In genomic region chr2:176140520-176141317, GRCh38 we compare ENCODE assay signal across 8 cellular contexts. TPM values are rescaled to one million over a fixed set of nuclear protein-coding genes. Genes with fewer than 3 reads are reported as not detected.
DNase-seq lines count a peak whose midpoint lies in the region; ATAC-seq and TF ChIP-seq lines count a peak whose summit lies in the region.

No MANE protein-coding gene starts in this region.

- peak; percentile 58 for TF ChIP-seq CTCF in fibroblast of mammary gland (conservative IDR thresholded peaks at IDR 0.05; ENCODE audit: control insufficient read depth, insufficient read depth, low read depth, low read length)

- DNase-seq in CD1c-positive myeloid dendritic cell (ENCODE audit: extremely low spot score) = peak; percentile 70
- DNase-seq in NOMO-1 treated with dmso at 0.1 percent for 144 hours (lab: John Stamatoyannopoulos, UW; ENCODE audit: unreplicated experiment) = peak; percentile 29
- peak; percentile 72 for DNase-seq in activated T-cell treated with anti-CD3 and anti-CD28 coated beads for 48 hours (ENCODE audit: low read depth)
- peak; percentile 76 for DNase-seq in fibroblast of mammary gland (ENCODE audit: low read depth)
- DNase-seq in naive thymus-derived CD8-positive, alpha-beta T cell = peak; percentile 52 to 84 (median 77)
- DNase-seq in stimulated activated naive CD8-positive, alpha-beta T cell treated with anti-CD3 and anti-CD28 coated beads, Interleukin-15, amount 100 ng/mL, for 72 hours = peak; percentile 82 to 83

- H3K4me1 Mint-ChIP-seq in naive thymus-derived CD8-positive, alpha-beta T cell = peaks cover 8 to 32% (median 27%) of the 10 kb centered on the region in 4 donors
- peaks cover 25% of the 10 kb centered on the region for H3K4me1 Mint-ChIP-seq in stimulated activated naive CD8-positive, alpha-beta T cell treated with anti-CD3 and anti-CD28 coated beads, Interleukin-15, amount 100 ng/mL, for 72 hours

- POLR2A ChIA-PET in naive thymus-derived CD8-positive, alpha-beta T cell (lab: Charles Lee) = no interaction called here

- H3K27me3 Mint-ChIP-seq in naive thymus-derived CD8-positive, alpha-beta T cell = peaks cover 61 to 97% (median 82%) of the 10 kb centered on the region in 5 donors
- H3K27me3 Mint-ChIP-seq in stimulated activated naive CD8-positive, alpha-beta T cell treated with anti-CD3 and anti-CD28 coated beads, Interleukin-15, amount 100 ng/mL, for 72 hours = peaks cover 100% of the 10 kb centered on the region

- H3K4me3 ChIP-seq in fibroblast of mammary gland (ENCODE audit: control insufficient read depth, low read depth, low read length) = peak overlapping the region; percentile 60

- ATAC-seq in GM19035 (IDR thresholded peaks at IDR 0.05; ENCODE audit: unreplicated experiment) (peak; percentile 90), HG03175 (IDR thresholded peaks at IDR 0.05; ENCODE audit: unreplicated experiment) (peak; percentile 89)
- peak; percentile 89 to 92 for ATAC-seq in naive thymus-derived CD8-positive, alpha-beta T cell
- peak; percentile 90 for ATAC-seq in stimulated activated naive CD8-positive, alpha-beta T cell treated with anti-CD3 and anti-CD28 coated beads, Interleukin-15, amount 100 ng/mL, for 72 hours

- H3K9me3 Mint-ChIP-seq in naive thymus-derived CD8-positive, alpha-beta T cell = peaks cover 0 to 32% (median 8%) of the 10 kb centered on the region in 9 donors
- H3K9me3 Mint-ChIP-seq in stimulated activated naive CD8-positive, alpha-beta T cell treated with anti-CD3 and anti-CD28 coated beads, Interleukin-15, amount 100 ng/mL, for 72 hours = peaks cover 0 to 6% of the 10 kb centered on the region in 2 donors

- H3K27ac Mint-ChIP-seq in naive thymus-derived CD8-positive, alpha-beta T cell = peak overlapping the region in 1 of 10 donors; percentile 65
- H3K27ac Mint-ChIP-seq in stimulated activated naive CD8-positive, alpha-beta T cell treated with anti-CD3 and anti-CD28 coated beads, Interleukin-15, amount 100 ng/mL, for 72 hours = no peak overlapping the region

- peaks cover 2 to 13% (median 12%) of the 10 kb centered on the region in 3 donors for H3K36me3 Mint-ChIP-seq in naive thymus-derived CD8-positive, alpha-beta T cell

- peak overlapping the region in 9 of 10 donors; percentile 23 to 73 (median 59) for H3K4me3 Mint-ChIP-seq in naive thymus-derived CD8-positive, alpha-beta T cell
- H3K4me3 Mint-ChIP-seq in stimulated activated naive CD8-positive, alpha-beta T cell treated with anti-CD3 and anti-CD28 coated beads, Interleukin-15, amount 100 ng/mL, for 72 hours = peak overlapping the region; percentile 64 to 67

RNA-seq across cellular contexts. Expression of gene HOXD4, which starts 10.6 kb away (rescaled TPM):
- not detected for total RNA-seq in naive thymus-derived CD8-positive, alpha-beta T cell
- polyA plus RNA-seq in naive thymus-derived CD8-positive, alpha-beta T cell = not detected

RNA-seq across cellular contexts. Expression of gene HOXD8, which starts 11.2 kb away (rescaled TPM):
- total RNA-seq in naive thymus-derived CD8-positive, alpha-beta T cell = not detected
- not detected for polyA plus RNA-seq in naive thymus-derived CD8-positive, alpha-beta T cell

RNA-seq across cellular contexts. Expression of gene HOXD3, which starts 16.4 kb away (rescaled TPM):
- total RNA-seq in naive thymus-derived CD8-positive, alpha-beta T cell = not detected
- not detected for polyA plus RNA-seq in naive thymus-derived CD8-positive, alpha-beta T cell

RNA-seq across cellular contexts. Expression of gene HOXD9, which starts 18.2 kb away (rescaled TPM):
- not detected for total RNA-seq in naive thymus-derived CD8-positive, alpha-beta T cell
- polyA plus RNA-seq in naive thymus-derived CD8-positive, alpha-beta T cell = not detected

RNA-seq across cellular contexts. Expression of gene HOXD10, which starts 24.1 kb away (rescaled TPM):
- not detected for total RNA-seq in naive thymus-derived CD8-positive, alpha-beta T cell
- polyA plus RNA-seq in naive thymus-derived CD8-positive, alpha-beta T cell = not detected

Comparison
In these comparisons a context has a peak if more than half of its experiments do, and no peak if none do; other contexts are left out.
1. Peak in every context shown above with its lines: DNase-seq, ATAC-seq and H3K4me3 ChIP-seq.
2. DNase-seq: peak in every context shown above with its lines; median percentile 82 in stimulated activated naive CD8-positive, alpha-beta T cell treated with anti-CD3 and anti-CD28 coated beads, Interleukin-15, amount 100 ng/mL, for 72 hours; 77 in naive thymus-derived CD8-positive, alpha-beta T cell; 76 in fibroblast of mammary gland; 72 in activated T-cell treated with anti-CD3 and anti-CD28 coated beads for 48 hours; 70 in CD1c-positive myeloid dendritic cell; 29 in NOMO-1 treated with dmso at 0.1 percent for 144 hours.